17 cellular contexts compared by ENCODE assay signal in genomic region chr5:102314328-102314727, GRCh38.
"Had no signal": no experiment of that assay in that cellular context is flagged by ENCODE, and none has a peak within 500 bp of the region (broad histone marks: within the 10 kb centered on the region; RNA-seq: fewer than 3 reads in every experiment).

No MANE protein-coding gene starts in this region.

- H3K27ac Mint-ChIP-seq: activated naive CD8-positive, alpha-beta T cell; natural killer cell treated with Interleukin-12 subunit alpha and Interleukin-12 subunit beta and Interleukin-15 and Interleukin-18, amount 100 ng/mL, for 72 hours; stimulated activated naive B cell treated with anti-CD40 and anti-IgM and Interleukin-4, amounts not matched to agents 10 μg/mL and 1 μg/mL and 100 μg/mL, for 72 hours had no signal

- H3K9me3 Mint-ChIP-seq: central memory CD8-positive, alpha-beta T cell; natural killer cell treated with Interleukin-12 subunit alpha and Interleukin-12 subunit beta and Interleukin-15 and Interleukin-18, amount 100 ng/mL, for 72 hours had no signal

- H3K27me3 Mint-ChIP-seq: activated naive CD8-positive, alpha-beta T cell; central memory CD8-positive, alpha-beta T cell had no signal

- H3K36me3 Mint-ChIP-seq: activated naive CD8-positive, alpha-beta T cell; stimulated activated naive B cell treated with anti-CD40 and anti-IgM and Interleukin-4, amounts not matched to agents 10 μg/mL and 1 μg/mL and 100 μg/mL, for 72 hours had no signal

- ATAC-seq: foreskin keratinocyte; left ventricle myocardium superior; natural killer cell treated with Interleukin-12 subunit alpha and Interleukin-12 subunit beta and Interleukin-15 and Interleukin-18, amount 100 ng/mL, for 72 hours; stimulated activated naive B cell treated with anti-CD40 and anti-IgM and Interleukin-4, amounts not matched to agents 10 μg/mL and 1 μg/mL and 100 μg/mL, for 72 hours had no signal

- H3K27me3 ChIP-seq: foreskin keratinocyte, thyroid gland had no signal

- H3K4me3 ChIP-seq: coronary artery, thyroid gland had no signal

- H3K27ac ChIP-seq: coronary artery, foreskin keratinocyte, thyroid gland had no signal

- H3K4me1 Mint-ChIP-seq: central memory CD8-positive, alpha-beta T cell; stimulated activated naive B cell treated with anti-CD40 and anti-IgM and Interleukin-4, amounts not matched to agents 10 μg/mL and 1 μg/mL and 100 μg/mL, for 72 hours had no signal

- DNase-seq: activated CD4-positive, alpha-beta T cell treated with anti-CD3 and anti-CD28 coated beads, Interleukin-2, amount 50 U/mL, for 1 hour; activated CD8-positive, alpha-beta memory T cell treated with anti-CD3 and anti-CD28 coated beads for 24 hours; activated gamma-delta T cell treated with Interleukin-2 at 50 U/mL for 16 hours; amniotic stem cell; effector CD8-positive, alpha-beta T cell; foreskin keratinocyte; glutamatergic neuron; hypothalamus; left ventricle myocardium superior; mesenchymal stem cell; stimulated activated CD4-positive, alpha-beta T cell treated with anti-CD3 and anti-CD28 coated beads, Interleukin-2, amount 100 ng/mL, for 48 hours; stimulated activated naive B cell treated with anti-CD40 and anti-IgM and Interleukin-4, amounts not matched to agents 10 μg/mL and 1 μg/mL and 100 μg/mL, for 72 hours; thyroid gland had no signal

- H3K4me3 Mint-ChIP-seq: activated naive CD8-positive, alpha-beta T cell; central memory CD8-positive, alpha-beta T cell; natural killer cell treated with Interleukin-12 subunit alpha and Interleukin-12 subunit beta and Interleukin-15 and Interleukin-18, amount 100 ng/mL, for 72 hours; stimulated activated naive B cell treated with anti-CD40 and anti-IgM and Interleukin-4, amounts not matched to agents 10 μg/mL and 1 μg/mL and 100 μg/mL, for 72 hours had no signal
